ENCODE assay signal across 8 cellular contexts in genomic region chr1:83145820-83146219, GRCh38.
DNase-seq lines count a peak whose midpoint lies in the region; ATAC-seq, FAIRE-seq and TF ChIP-seq lines count a peak whose summit lies in the region.
"Not testable (repeated sequence)": the region's sequence is repeated elsewhere in the genome, so short reads cannot be mapped to it uniquely, and the experiment has no call there.

No MANE protein-coding gene starts in this region.

- not testable (repeated sequence) for TF ChIP-seq POLR2A in H54 (IDR thresholded peaks at IDR 0.05; ENCODE audit: low read depth, low read length); GM12878 (IDR thresholded peaks at IDR 0.05; ENCODE audit: low read depth, low read length); HepG2 (IDR thresholded peaks at IDR 0.05; ENCODE audit: insufficient read depth in 1 of 2, low read depth in 2 of 2, low read length in 2 of 2)

- not testable (repeated sequence) for H3K79me2 ChIP-seq in GM12878 (ENCODE audit: control insufficient read depth, insufficient read depth, low read length); HepG2 (ENCODE audit: insufficient read depth, low read length)

- not testable (repeated sequence) for H2AFZ ChIP-seq in GM12878 (ENCODE audit: control insufficient read depth, low read depth, low read length); HepG2 (ENCODE audit: low read length)

- DNase-seq in H54 (ENCODE audit: insufficient read length, low spot score); GM12878 (ENCODE audit: low read depth, low spot score); right cardiac atrium; HepG2 (ENCODE audit: low spot score); mucosa of descending colon; upper lobe of right lung: not testable (repeated sequence)

- RAD21 ChIA-PET in GM12878 (lab: Charles Lee; ENCODE audit: unreplicated experiment): not testable (repeated sequence)

- not testable (repeated sequence) for TF ChIP-seq EP300 in GM12878 (IDR thresholded peaks at IDR 0.05; ENCODE audit: borderline replicate concordance in 1 of 2, control insufficient read depth in 1 of 2, low read depth in 2 of 2, low read length in 2 of 2); HepG2 (IDR thresholded peaks at IDR 0.05; ENCODE audit: low read depth in 2 of 2, low read length in 2 of 2); HepG2 (CRISPR knock-in tag; IDR thresholded peaks at IDR 0.05; ENCODE audit: borderline replicate concordance)

- not testable (repeated sequence) for H3K9me3 ChIP-seq in GM12878 (replicated peaks; ENCODE audit: control insufficient read depth, insufficient read depth, low read length); right cardiac atrium (ENCODE audit: control insufficient read depth, low read length); HepG2 (ENCODE audit: low read length); mucosa of descending colon; upper lobe of right lung

- peak; percentile 58 for FAIRE-seq in H54 (lab: Jason Lieb, UNC)
- peak; percentile 54 for FAIRE-seq in GM12878 (lab: Jason Lieb, UNC)
- peak; percentile 56 for FAIRE-seq in HepG2 (lab: Jason Lieb, UNC)

- not testable (repeated sequence) for H3K4me1 ChIP-seq in GM12878 (ENCODE audit: control insufficient read depth, insufficient read depth, low read length); right cardiac atrium (ENCODE audit: control insufficient read depth, insufficient read depth, low read length); HepG2 (ENCODE audit: insufficient read depth, low read length); mucosa of descending colon (ENCODE audit: low read depth); upper lobe of right lung

- in situ Hi-C loops in GM12878 (cut with MboI); HepG2 (cut with HindIII; ENCODE audit: extremely low pct_ligation_motif_present, low pct_unique_long_range_greater_than_20kb): not testable (repeated sequence)

- not testable (repeated sequence) for TF ChIP-seq RAD21 in GM12878 (IDR thresholded peaks at IDR 0.05; ENCODE audit: insufficient read depth, low read depth, low read length); HepG2 (CRISPR knock-in tag; IDR thresholded peaks at IDR 0.05)

- SMC1A ChIA-PET in GM12878 (lab: Charles Lee; ENCODE audit: uncharacterized antibody, unreplicated experiment): not testable (repeated sequence)

- ATAC-seq in GM18498 (IDR thresholded peaks at IDR 0.05; ENCODE audit: unreplicated experiment): peak; percentile 57
- peak; percentile 42 for ATAC-seq in HG03565 (IDR thresholded peaks at IDR 0.05; ENCODE audit: unreplicated experiment)
- peak; percentile 40; the same call in 1 of the 3 replicates for ATAC-seq in GM12878
- ATAC-seq in right cardiac atrium: peak; percentile 45 to 65
- ATAC-seq in HepG2: not testable (repeated sequence)
- peak; percentile 88 for ATAC-seq in mucosa of descending colon
- peak; percentile 81 for ATAC-seq in upper lobe of right lung

- H3K36me3 ChIP-seq in GM12878 (ENCODE audit: control insufficient read depth in 2 of 2, insufficient read depth in 2 of 2, low read length in 1 of 2); HepG2 (replicated peaks in 1 of 2; ENCODE audit: control insufficient read depth in 1 of 2, insufficient read depth in 2 of 2, low read length in 2 of 2); mucosa of descending colon (ENCODE audit: low read depth); upper lobe of right lung: not testable (repeated sequence)

- POLR2A ChIA-PET in GM12878 (lab: Charles Lee); HepG2 (lab: Yijun Ruan, JAX): not testable (repeated sequence)

- not testable (repeated sequence) for BruUV-seq in GM12878 (replicated peaks; lab: Mats Ljungman, UMichigan); HepG2 (replicated peaks; lab: Mats Ljungman, UMichigan)

- CTCF ChIA-PET in GM12878 (lab: Yijun Ruan, JAX); HepG2 (lab: Yijun Ruan, JAX; ENCODE audit: low intra/inter-chr PET ratio, low total read pairs): not testable (repeated sequence)

- not testable (repeated sequence) for H4K20me1 ChIP-seq in GM12878 (ENCODE audit: control insufficient read depth, insufficient read depth); HepG2 (ENCODE audit: insufficient read depth, low read length)

- not testable (repeated sequence) for H3K4me2 ChIP-seq in GM12878 (ENCODE audit: control insufficient read depth, insufficient read depth); HepG2 (ENCODE audit: low read depth, low read length)

- not testable (repeated sequence) for H3K27me3 ChIP-seq in GM12878 (replicated peaks in 1 of 2; ENCODE audit: control insufficient read depth in 2 of 2, insufficient read depth in 2 of 2, low read length in 1 of 2); right cardiac atrium (ENCODE audit: control insufficient read depth, insufficient read depth); HepG2 (ENCODE audit: control insufficient read depth in 1 of 2, insufficient read depth in 2 of 2, low read length in 2 of 2); upper lobe of right lung

- WGBS in GM12878 (ENCODE audit: insufficient coverage, insufficient replicate concordance, low lambda C conversion rate, missing lambda C conversion rate): 0% methylated on average over 1 of the region's 2 CpGs
- 43% methylated on average over 1 of the region's 2 CpGs for WGBS in right cardiac atrium
- 0% methylated on average over 2 of the region's 2 CpGs for WGBS in HepG2 (ENCODE audit: low lambda C conversion rate)

- not testable (repeated sequence) for H3K4me3 ChIP-seq in GM12878; right cardiac atrium (ENCODE audit: low read length); HepG2 (replicated peaks in 1 of 3; ENCODE audit: insufficient read depth in 1 of 3, low read depth in 2 of 3, low read length in 3 of 3); mucosa of descending colon; upper lobe of right lung

- not testable (repeated sequence) for H3K9ac ChIP-seq in GM12878 (ENCODE audit: control insufficient read depth, insufficient read depth, low read length); HepG2 (ENCODE audit: insufficient read depth, low read depth, low read length)

- not testable (repeated sequence) for TF ChIP-seq CTCF in GM12878 (IDR thresholded peaks at IDR 0.05 in 2 of 3, conservative IDR thresholded peaks at IDR 0.05 in 1 of 3; ENCODE audit: control insufficient read depth in 2 of 3, extremely low read depth in 1 of 3, insufficient read depth in 1 of 3, low read depth in 3 of 3, low read length in 3 of 3); HepG2 (CRISPR knock-in tag; IDR thresholded peaks at IDR 0.05); mucosa of descending colon (IDR thresholded peaks at IDR 0.05); upper lobe of right lung (IDR thresholded peaks at IDR 0.05)

- not testable (repeated sequence) for H3K27ac ChIP-seq in GM12878 (ENCODE audit: control insufficient read depth, insufficient read depth); right cardiac atrium (ENCODE audit: low read length); HepG2 (ENCODE audit: extremely low read length, insufficient read depth, low read length); upper lobe of right lung

- intact Hi-C loops in GM12878 (cut with micrococcal nuclease; ENCODE audit: unreplicated experiment); right cardiac atrium (cut with DNase I); HepG2 (cut with micrococcal nuclease; ENCODE audit: unreplicated experiment); mucosa of descending colon (cut with DNase I, micrococcal nuclease); upper lobe of right lung (cut with DNase I): not testable (repeated sequence)
